ENCODE assay signal across 1 cellular context in genomic region chr2:151333083-151333482, GRCh38.
TF ChIP-seq lines count a peak whose summit lies in the region.

No MANE protein-coding gene starts in this region.

TF ChIP-seq in H1, 55 proteins besides CTCF, POLR2A, EP300 and RAD21 (continued from another document):
- TF ChIP-seq HDAC2 (IDR thresholded peaks at IDR 0.05; ENCODE audit: borderline replicate concordance in 1 of 2, low read depth in 2 of 2, low read length in 2 of 2): 0 out of 4 replicates have a peak, but pooled peaks of 1 of the 2 experiments have one; percentile 74
- TF ChIP-seq CHD7 (IDR thresholded peaks at IDR 0.05; ENCODE audit: insufficient replicate concordance, low read length): peak; percentile 64
